25 cellular contexts compared by ENCODE assay signal in genomic region chr19:16867211-16867610, GRCh38. TPM values are rescaled to one million over a fixed set of nuclear protein-coding genes. Genes with fewer than 3 reads are reported as not detected.
"Had no signal": no experiment of that assay in that cellular context is flagged by ENCODE, and none has a peak within 500 bp of the region (broad histone marks: within the 10 kb centered on the region; RNA-seq: fewer than 3 reads in every experiment).

No MANE protein-coding gene starts in this region.

- H3K4me1 ChIP-seq: gastrocnemius medialis, pancreas had no signal

- H3K9me3 ChIP-seq: gastrocnemius medialis, mucosa of descending colon, pancreas, stomach, upper lobe of left lung had no signal

- H3K27me3 ChIP-seq: gastrocnemius medialis, pancreas, stomach, upper lobe of left lung had no signal

- H3K4me3 ChIP-seq: coronary artery, gastrocnemius medialis, mucosa of descending colon, pancreas, smooth muscle cell, stomach, upper lobe of left lung had no signal

- ATAC-seq: activated CD8-positive, alpha-beta T cell treated with anti-CD3 and anti-CD28 coated beads for 36 hours; activated naive CD8-positive, alpha-beta T cell treated with anti-CD3 and anti-CD28 coated beads, Interleukin-2, amount 50 U/mL, for 24 hours; activated T-cell treated with anti-CD3 and anti-CD28 coated beads, Interleukin-2, amount 50 U/mL, for 4 hours; gastrocnemius medialis; mucosa of descending colon; naive thymus-derived CD4-positive, alpha-beta T cell; pancreas; sciatic nerve; stimulated activated effector memory CD8-positive, alpha-beta T cell treated with anti-CD3 and anti-CD28 coated beads, Interleukin-12 subunit alpha, Interleukin-12 subunit beta, amount 100 ng/mL, for 72 hours had no signal

- H3K4me2 ChIP-seq: smooth muscle cell had no signal

- DNase-seq: activated CD4-positive, alpha-beta T cell treated with anti-CD3 and anti-CD28 coated beads, Interleukin-2, amount 10 ng/mL, durations not matched to agents 24 days and 14 days; activated CD4-positive, CD25-positive, alpha-beta regulatory T cell; activated CD8-positive, alpha-beta T cell treated with anti-CD3 and anti-CD28 coated beads for 36 hours; activated naive CD4-positive, alpha-beta T cell treated with anti-CD3 and anti-CD28 coated beads for 36 hours; activated naive CD8-positive, alpha-beta T cell treated with anti-CD3 and anti-CD28 coated beads, Interleukin-2, amount 50 U/mL, for 24 hours; activated T-cell treated with anti-CD3 and anti-CD28 coated beads, Interleukin-2, amount 50 U/mL, for 4 hours; central memory CD4-positive, alpha-beta T cell; gastrocnemius medialis; head of caudate nucleus; kidney glomerular epithelial cell; mesenchymal stem cell; mucosa of descending colon; naive thymus-derived CD4-positive, alpha-beta T cell; pancreas; stimulated activated CD4-positive, alpha-beta T cell treated with anti-CD3 and anti-CD28 coated beads, Interleukin-4, amount 100 ng/mL, for 1 hour; stomach; T-helper 1 cell; T-helper 9 cell; upper lobe of left lung had no signal

- H3K27ac ChIP-seq: coronary artery, gastrocnemius medialis, pancreas, stomach had no signal

RNA-seq across cellular contexts. Expression of gene F2RL3, which starts 21.6 kb away (rescaled TPM):
- total RNA-seq: activated CD4-positive, alpha-beta T cell treated with anti-CD3 and anti-CD28 coated beads, Interleukin-2, amount 10 ng/mL, durations not matched to agents 24 days and 14 days; activated CD8-positive, alpha-beta T cell treated with anti-CD3 and anti-CD28 coated beads for 36 hours; activated naive CD4-positive, alpha-beta T cell treated with anti-CD3 and anti-CD28 coated beads for 36 hours; astrocyte; temporal lobe had no signal
- polyA plus RNA-seq: naive thymus-derived CD4-positive, alpha-beta T cell had no signal
